Comparison of ENCODE assay signal across 1 cellular context in the genomic region with DNA sequence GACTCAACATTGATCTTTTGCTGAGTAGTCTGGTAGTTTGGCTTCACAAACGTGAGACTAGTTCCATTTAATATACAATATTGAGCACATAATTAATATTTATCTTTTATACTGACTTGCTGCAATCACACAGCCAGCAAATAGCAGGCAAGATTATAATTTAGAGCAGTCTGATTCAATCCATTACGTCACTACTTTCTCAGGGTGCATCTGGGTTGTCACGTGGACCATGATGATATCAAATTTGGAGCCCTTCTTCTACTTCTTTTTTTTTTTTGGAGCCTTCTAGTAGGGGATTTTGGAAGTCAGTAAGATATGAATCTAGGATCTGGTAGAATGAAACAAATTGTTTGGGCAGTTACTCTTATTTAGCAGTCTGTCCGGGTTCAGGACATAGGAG.
TF ChIP-seq lines count a peak whose summit lies in the region.

No MANE protein-coding gene starts in this region.

TF ChIP-seq in HepG2, 621 proteins besides CTCF, POLR2A, EP300 and RAD21 (continued from another document):
- TF ChIP-seq, protein P1, sequence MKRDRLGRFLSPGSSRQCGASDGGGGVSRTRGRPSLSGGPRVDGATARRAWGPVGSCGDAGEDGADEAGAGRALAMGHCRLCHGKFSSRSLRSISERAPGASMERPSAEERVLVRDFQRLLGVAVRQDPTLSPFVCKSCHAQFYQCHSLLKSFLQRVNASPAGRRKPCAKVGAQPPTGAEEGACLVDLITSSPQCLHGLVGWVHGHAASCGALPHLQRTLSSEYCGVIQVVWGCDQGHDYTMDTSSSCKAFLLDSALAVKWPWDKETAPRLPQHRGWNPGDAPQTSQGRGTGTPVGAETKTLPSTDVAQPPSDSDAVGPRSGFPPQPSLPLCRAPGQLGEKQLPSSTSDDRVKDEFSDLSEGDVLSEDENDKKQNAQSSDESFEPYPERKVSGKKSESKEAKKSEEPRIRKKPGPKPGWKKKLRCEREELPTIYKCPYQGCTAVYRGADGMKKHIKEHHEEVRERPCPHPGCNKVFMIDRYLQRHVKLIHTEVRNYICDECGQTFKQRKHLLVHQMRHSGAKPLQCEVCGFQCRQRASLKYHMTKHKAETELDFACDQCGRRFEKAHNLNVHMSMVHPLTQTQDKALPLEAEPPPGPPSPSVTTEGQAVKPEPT (CRISPR knock-in tag; IDR thresholded peaks at IDR 0.05; ENCODE audit: low read depth) = no peak
- TF ChIP-seq CBFB (CRISPR knock-in tag; IDR thresholded peaks at IDR 0.05) (no peak), NCOR1 (IDR thresholded peaks at IDR 0.05; ENCODE audit: borderline replicate concordance, low read length) (no peak), SMARCC2 (IDR thresholded peaks at IDR 0.05) (no peak), ZNF326 (CRISPR knock-in tag; IDR thresholded peaks at IDR 0.05; ENCODE audit: borderline replicate concordance) (no peak), CAMTA2 (CRISPR knock-in tag; IDR thresholded peaks at IDR 0.05; ENCODE audit: borderline replicate concordance) (no peak), ATF7 (IDR thresholded peaks at IDR 0.05) (peak; percentile 89), ATF7 (CRISPR knock-in tag; IDR thresholded peaks at IDR 0.05) (no peak), CREB1 (IDR thresholded peaks at IDR 0.05) (peak; percentile 72; the same call in 1 of the 2 replicates), CREB1 (CRISPR knock-in tag; IDR thresholded peaks at IDR 0.05) (no peak), ZNF331 (CRISPR knock-in tag; IDR thresholded peaks at IDR 0.05) (no peak)
- TF ChIP-seq, protein P2, sequence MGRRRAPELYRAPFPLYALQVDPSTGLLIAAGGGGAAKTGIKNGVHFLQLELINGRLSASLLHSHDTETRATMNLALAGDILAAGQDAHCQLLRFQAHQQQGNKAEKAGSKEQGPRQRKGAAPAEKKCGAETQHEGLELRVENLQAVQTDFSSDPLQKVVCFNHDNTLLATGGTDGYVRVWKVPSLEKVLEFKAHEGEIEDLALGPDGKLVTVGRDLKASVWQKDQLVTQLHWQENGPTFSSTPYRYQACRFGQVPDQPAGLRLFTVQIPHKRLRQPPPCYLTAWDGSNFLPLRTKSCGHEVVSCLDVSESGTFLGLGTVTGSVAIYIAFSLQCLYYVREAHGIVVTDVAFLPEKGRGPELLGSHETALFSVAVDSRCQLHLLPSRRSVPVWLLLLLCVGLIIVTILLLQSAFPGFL (CRISPR knock-in tag; IDR thresholded peaks at IDR 0.05) = no peak
- TF ChIP-seq, protein P3, sequence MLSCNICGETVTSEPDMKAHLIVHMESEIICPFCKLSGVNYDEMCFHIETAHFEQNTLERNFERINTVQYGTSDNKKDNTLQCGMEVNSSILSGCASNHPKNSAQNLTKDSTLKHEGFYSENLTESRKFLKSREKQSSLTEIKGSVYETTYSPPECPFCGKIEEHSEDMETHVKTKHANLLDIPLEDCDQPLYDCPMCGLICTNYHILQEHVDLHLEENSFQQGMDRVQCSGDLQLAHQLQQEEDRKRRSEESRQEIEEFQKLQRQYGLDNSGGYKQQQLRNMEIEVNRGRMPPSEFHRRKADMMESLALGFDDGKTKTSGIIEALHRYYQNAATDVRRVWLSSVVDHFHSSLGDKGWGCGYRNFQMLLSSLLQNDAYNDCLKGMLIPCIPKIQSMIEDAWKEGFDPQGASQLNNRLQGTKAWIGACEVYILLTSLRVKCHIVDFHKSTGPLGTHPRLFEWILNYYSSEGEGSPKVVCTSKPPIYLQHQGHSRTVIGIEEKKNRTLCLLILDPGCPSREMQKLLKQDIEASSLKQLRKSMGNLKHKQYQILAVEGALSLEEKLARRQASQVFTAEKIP (CRISPR knock-in tag; IDR thresholded peaks at IDR 0.05; ENCODE audit: borderline replicate concordance) = no peak
- TF ChIP-seq, protein P4, sequence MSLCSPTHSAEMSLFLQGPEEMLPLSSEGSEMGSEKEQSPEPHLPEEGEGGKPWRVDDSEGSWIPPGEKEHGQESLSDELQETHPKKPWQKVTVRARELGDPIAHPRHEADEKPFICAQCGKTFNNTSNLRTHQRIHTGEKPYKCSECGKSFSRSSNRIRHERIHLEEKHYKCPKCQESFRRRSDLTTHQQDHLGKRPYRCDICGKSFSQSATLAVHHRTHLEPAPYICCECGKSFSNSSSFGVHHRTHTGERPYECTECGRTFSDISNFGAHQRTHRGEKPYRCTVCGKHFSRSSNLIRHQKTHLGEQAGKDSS (CRISPR knock-in tag; IDR thresholded peaks at IDR 0.05; ENCODE audit: borderline replicate concordance, low read depth) = no peak
TF ChIP-seq in HepG2: peak in this region for 2.
